10 cellular contexts compared by ENCODE assay signal in the genomic region with DNA sequence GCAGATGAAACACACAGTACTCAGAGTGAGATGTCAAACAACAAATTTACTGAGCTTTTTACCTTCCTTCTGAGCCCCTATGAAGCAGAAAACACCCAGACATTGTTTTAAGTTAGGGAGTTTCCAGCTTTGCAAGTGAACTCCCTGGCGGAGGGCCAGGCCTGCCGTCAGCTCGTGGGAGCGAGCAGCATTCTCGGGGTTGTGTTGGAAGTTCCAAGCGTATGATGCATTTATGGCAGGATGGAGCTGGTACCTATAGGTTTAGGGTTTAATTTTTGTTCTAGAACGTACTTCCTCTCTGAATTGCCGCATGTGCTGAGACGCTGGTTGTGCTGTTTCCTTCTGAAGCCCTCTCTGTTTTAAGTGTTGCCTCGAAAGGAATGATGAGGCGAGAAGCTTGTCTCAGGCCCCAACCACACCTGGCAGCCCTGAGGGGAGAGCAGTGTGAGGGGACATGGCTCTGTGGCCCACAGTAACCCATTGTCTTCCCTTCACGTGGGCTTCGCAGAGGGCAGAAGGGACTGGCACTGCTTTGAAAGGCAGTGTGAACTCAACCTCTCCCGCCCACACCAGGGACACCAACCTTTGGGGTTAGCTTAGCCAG.
DNase-seq lines count a peak whose midpoint lies in the region; ATAC-seq and TF ChIP-seq lines count a peak whose summit lies in the region.
"Had no signal": no experiment of that assay in that cellular context is flagged by ENCODE, and none has a peak within 500 bp of the region (broad histone marks: within the 10 kb centered on the region; RNA-seq: fewer than 3 reads in every experiment).

No MANE protein-coding gene starts in this region.

- TF ChIP-seq CTCF in hepatocyte (IDR thresholded peaks at IDR 0.05; ENCODE audit: poor library complexity) (no peak), endodermal cell (conservative IDR thresholded peaks at IDR 0.05) (no peak)
- TF ChIP-seq CTCF in CD8-positive, alpha-beta T cell (IDR thresholded peaks at IDR 0.05): no peak

- CTCF ChIA-PET in CD8-positive, alpha-beta T cell (lab: Charles Lee): interaction anchor here (0.7 kb wide), 1 partner anchor 10 kb away, joined by 3 read pairs; no protein-coding TSS in a partner anchor

- peak; percentile 65 for DNase-seq in adipocyte (ENCODE audit: low read depth)
- DNase-seq in hepatocyte (ENCODE audit: low spot score): peak; percentile 82
- DNase-seq in stimulated activated CD4-positive, alpha-beta T cell treated with anti-CD3 and anti-CD28 coated beads, Interleukin-1b, Interleukin-23, amount 100 ng/mL, for 48 hours: peak; percentile 9
- no peak for DNase-seq in endodermal cell
- no peak for DNase-seq in activated CD8-positive, alpha-beta memory T cell treated with anti-CD3 and anti-CD28 coated beads for 24 hours
- no peak for DNase-seq in NOMO-1 treated with DMSO at 0.1 percent for 48 hours (lab: John Stamatoyannopoulos, UW; ENCODE audit: unreplicated experiment)
- no peak for DNase-seq in CD8-positive, alpha-beta T cell

- H3K4me1 ChIP-seq in adipocyte (ENCODE audit: control insufficient read depth, insufficient read depth, low read length) (peaks cover 41% of the 10 kb centered on the region), hepatocyte (ENCODE audit: insufficient read depth) (peaks cover 31% of the 10 kb centered on the region), endodermal cell (ENCODE audit: control insufficient read depth, insufficient read depth, low read length) (peaks cover 21% of the 10 kb centered on the region)
- no peaks in the 10 kb centered on the region for H3K4me1 ChIP-seq in CD8-positive, alpha-beta T cell (ENCODE audit: insufficient read depth, low read length)

- no peaks in the 10 kb centered on the region for H4K20me1 ChIP-seq in hepatocyte (ENCODE audit: insufficient read depth, poor library complexity, severe bottlenecking)

- H3K9me3 ChIP-seq in adipocyte (ENCODE audit: control insufficient read depth, low read length): no peaks in the 10 kb centered on the region
- H3K9me3 ChIP-seq in hepatocyte (ENCODE audit: low read depth): no peaks in the 10 kb centered on the region
- no peaks in the 10 kb centered on the region for H3K9me3 ChIP-seq in endodermal cell (ENCODE audit: control insufficient read depth, low read length)
- H3K9me3 ChIP-seq in CD8-positive, alpha-beta T cell (ENCODE audit: low read length): no peaks in the 10 kb centered on the region
- H3K9me3 ChIP-seq: suprapubic skin had no signal

- H3K9ac ChIP-seq in adipocyte (ENCODE audit: low read length) (no peak overlapping the region), endodermal cell (ENCODE audit: extremely low read depth, low read length, poor library complexity, severe bottlenecking) (no peak overlapping the region)

- H3K27me3 Mint-ChIP-seq in endodermal cell (ENCODE audit: insufficient read depth): peaks cover 15% of the 10 kb centered on the region
- no peaks in the 10 kb centered on the region for H3K27me3 Mint-ChIP-seq in CD8-positive, alpha-beta T cell (ENCODE audit: low read depth)

- H3K4me1 Mint-ChIP-seq in endodermal cell: peaks cover 52% of the 10 kb centered on the region
- no peaks in the 10 kb centered on the region for H3K4me1 Mint-ChIP-seq in CD8-positive, alpha-beta T cell (ENCODE audit: low read depth)

- no peaks in the 10 kb centered on the region for H3K27me3 ChIP-seq in adipocyte (replicated peaks; ENCODE audit: control insufficient read depth, insufficient read depth, low read length)
- no peaks in the 10 kb centered on the region for H3K27me3 ChIP-seq in hepatocyte
- H3K27me3 ChIP-seq in endodermal cell (ENCODE audit: control insufficient read depth, insufficient read depth, low read length, poor library complexity, severe bottlenecking): peaks cover 12% of the 10 kb centered on the region
- no peaks in the 10 kb centered on the region for H3K27me3 ChIP-seq in CD8-positive, alpha-beta T cell (ENCODE audit: insufficient read depth, low read length)
- H3K27me3 ChIP-seq: suprapubic skin had no signal

- H2AFZ ChIP-seq in hepatocyte: no peak overlapping the region

- no peak overlapping the region for H3K4me3 ChIP-seq in adipocyte (ENCODE audit: low read length)
- no peak overlapping the region for H3K4me3 ChIP-seq in hepatocyte
- H3K4me3 ChIP-seq in endodermal cell (ENCODE audit: low read length): no peak overlapping the region
- H3K4me3 ChIP-seq in CD8-positive, alpha-beta T cell (ENCODE audit: low read depth, low read length): no peak overlapping the region
- H3K4me3 ChIP-seq: suprapubic skin had no signal

- POLR2A ChIA-PET in CD8-positive, alpha-beta T cell (lab: Charles Lee): no interaction called here

- H3K4me2 ChIP-seq in hepatocyte: no peak overlapping the region

- H3K9me2 ChIP-seq in hepatocyte (replicated peaks; ENCODE audit: insufficient read depth): no peaks in the 10 kb centered on the region

- intact Hi-C loops in CD8-positive, alpha-beta T cell (cut with DNase I, micrococcal nuclease): no loop called here

- no peak overlapping the region for H3K4me3 Mint-ChIP-seq in endodermal cell
- no peak overlapping the region for H3K4me3 Mint-ChIP-seq in CD8-positive, alpha-beta T cell

- 70% methylated on average over 14 of the region's 14 CpGs for WGBS in hepatocyte (ENCODE audit: low lambda C conversion rate, missing lambda C conversion rate)
- 90 to 93% methylated on average over 3 to 14 of the region's 14 CpGs for WGBS in endodermal cell (ENCODE audit: insufficient coverage in 1 of 2, insufficient read length in 1 of 2), 2 experiments

- ATAC-seq in GM18868 (IDR thresholded peaks at IDR 0.05; ENCODE audit: unreplicated experiment): peak; percentile 30
- ATAC-seq in CD8-positive, alpha-beta T cell: no peak
- ATAC-seq: HCT116 had no signal

- no peaks in the 10 kb centered on the region for H3K36me3 Mint-ChIP-seq in endodermal cell (ENCODE audit: low read depth)
- no peaks in the 10 kb centered on the region for H3K36me3 Mint-ChIP-seq in CD8-positive, alpha-beta T cell

- H3K36me3 ChIP-seq in adipocyte (ENCODE audit: control insufficient read depth, insufficient read depth, low read length, severe bottlenecking) (no peaks in the 10 kb centered on the region), hepatocyte (replicated peaks; ENCODE audit: insufficient read depth, low read depth) (no peaks in the 10 kb centered on the region), endodermal cell (ENCODE audit: control insufficient read depth, insufficient read depth, low read length) (no peaks in the 10 kb centered on the region)
- H3K36me3 ChIP-seq in CD8-positive, alpha-beta T cell (ENCODE audit: insufficient read depth, low read length): no peaks in the 10 kb centered on the region
- H3K36me3 ChIP-seq: suprapubic skin had no signal

- H3K27ac ChIP-seq in hepatocyte: no peak overlapping the region
- no peak overlapping the region for H3K27ac ChIP-seq in endodermal cell (ENCODE audit: low read depth, low read length)
- H3K27ac ChIP-seq in CD8-positive, alpha-beta T cell (ENCODE audit: low read depth, low read length): no peak overlapping the region
- H3K27ac ChIP-seq: suprapubic skin had no signal

- no peaks in the 10 kb centered on the region for H3K9me3 Mint-ChIP-seq in endodermal cell
- H3K9me3 Mint-ChIP-seq in CD8-positive, alpha-beta T cell: no peaks in the 10 kb centered on the region

- H3K79me2 ChIP-seq in hepatocyte: no peaks in the 10 kb centered on the region

- H3K27ac Mint-ChIP-seq in endodermal cell: no peak overlapping the region
- H3K27ac Mint-ChIP-seq in CD8-positive, alpha-beta T cell: no peak overlapping the region

Comparison
In these comparisons a context has a peak if more than half of its experiments do, and no peak if none do; other contexts are left out.
1. DNase-seq: peak in adipocyte (single experiment), hepatocyte (single experiment) and stimulated activated CD4-positive, alpha-beta T cell treated with anti-CD3 and anti-CD28 coated beads, Interleukin-1b, Interleukin-23, amount 100 ng/mL, for 48 hours (single experiment); none in endodermal cell (single experiment), activated CD8-positive, alpha-beta memory T cell treated with anti-CD3 and anti-CD28 coated beads for 24 hours (single experiment), NOMO-1 treated with DMSO at 0.1 percent for 48 hours (single experiment) and CD8-positive, alpha-beta T cell (0 of 7).